8 cellular contexts compared by ENCODE assay signal in genomic region chr14:59870277-59871165, GRCh38. TPM values are rescaled to one million over a fixed set of nuclear protein-coding genes. Genes with fewer than 3 reads are reported as not detected.
DNase-seq lines count a peak whose midpoint lies in the region; ATAC-seq, FAIRE-seq and TF ChIP-seq lines count a peak whose summit lies in the region.

RTN1 (minus strand) TSS chr14:59870776; CDS start chr14:59870630, 146 bp downstream.

- no peak within 1 kb of the TSS for H4K91ac ChIP-seq in IMR-90 (ENCODE audit: insufficient read depth, low read depth, low read length)

- intact Hi-C loops in IMR-90 (cut with micrococcal nuclease): no loop called here
- intact Hi-C loops in K562 (cut with micrococcal nuclease): no loop called here

- no peak within 1 kb of the TSS for H3K4ac ChIP-seq in IMR-90 (ENCODE audit: low read depth, low read length)

- H4K20me1 ChIP-seq in IMR-90 (ENCODE audit: insufficient read depth, low read length) (no peaks in the 10 kb centered on the region), K562 (replicated peaks; ENCODE audit: control insufficient read depth, insufficient read depth, low read length) (no peaks in the 10 kb centered on the region)

- DNase-seq in CD1c-positive myeloid dendritic cell (ENCODE audit: extremely low spot score): peak; percentile 75
- peak; percentile 29 for DNase-seq in IMR-90
- DNase-seq in OCI-M1 (lab: John Stamatoyannopoulos, UW): peak; percentile 73
- peak in 3 of 4 experiments; percentile 5 to 7 (median 6) for DNase-seq in K562 (ENCODE audit: extremely low read depth in 1 of 4, low spot score in 3 of 4)
- DNase-seq in putamen (ENCODE audit: low spot score): peak; percentile 86

- BruUV-seq in IMR-90 (replicated peaks; lab: Mats Ljungman, UMichigan) (no TSS peak), K562 (replicated peaks; lab: Mats Ljungman, UMichigan) (no TSS peak)

- H3K4me2 ChIP-seq in IMR-90 (ENCODE audit: low read depth, low read length) (peak within 1 kb of the TSS; percentile 100), K562 (ENCODE audit: insufficient read depth, low read length) (0 out of 2 replicates have a peak within 1 kb of the TSS, but pooled peaks have one; percentile 18)

- H2BK15ac ChIP-seq in IMR-90 (ENCODE audit: low read depth, low read length): no peak within 1 kb of the TSS

- no peaks in the 10 kb centered on the region for H3K79me1 ChIP-seq in IMR-90 (ENCODE audit: low read depth in 1 of 2, low read length in 2 of 2)

- H3K9me3 ChIP-seq in IMR-90 (ENCODE audit: control insufficient read depth, insufficient read depth, low read length) (no peaks in the 10 kb centered on the region), K562 (replicated peaks; ENCODE audit: control insufficient read depth, insufficient read depth, low read depth, low read length) (no peaks in the 10 kb centered on the region)

- H3K27ac ChIP-seq in IMR-90 (ENCODE audit: insufficient read depth, low read length) (no peak within 1 kb of the TSS), K562 (ENCODE audit: extremely low read depth, low read depth, low read length) (no peak within 1 kb of the TSS)

- H3K9me1 ChIP-seq in IMR-90 (ENCODE audit: insufficient read depth, low read length) (no peaks in the 10 kb centered on the region), K562 (ENCODE audit: control insufficient read depth, insufficient read depth, low read length) (no peaks in the 10 kb centered on the region)

- 1% methylated on average over 35 of the region's 84 CpGs; no CpG with 5 or more reads in 1 of the 2 experiments for WGBS in IMR-90 (ENCODE audit: extremely low coverage in 2 of 2, insufficient read length in 1 of 2), 2 experiments
- under 1% methylated on average over 17 of the region's 84 CpGs for WGBS in K562 (ENCODE audit: insufficient coverage, low coverage, missing lambda C conversion rate)

- no peak for FAIRE-seq in K562 (lab: Jason Lieb, UNC)

- no peak within 1 kb of the TSS for H2BK5ac ChIP-seq in IMR-90 (ENCODE audit: low read depth, low read length, poor library complexity, severe bottlenecking)

- no peaks in the 10 kb centered on the region for H3K79me2 ChIP-seq in K562 (ENCODE audit: control insufficient read depth, insufficient read depth, low read length)

- no peak within 1 kb of the TSS for H2BK120ac ChIP-seq in IMR-90 (ENCODE audit: low read depth, low read length)

- no peak within 1 kb of the TSS for H4K8ac ChIP-seq in IMR-90 (ENCODE audit: low read depth in 2 of 2, low read length in 2 of 2)

- H2AK5ac ChIP-seq in IMR-90 (ENCODE audit: low read depth, low read length): no peak within 1 kb of the TSS

- peak within 1 kb of the TSS; percentile 91 for H2AFZ ChIP-seq in IMR-90 (replicated peaks; ENCODE audit: low read length, poor library complexity)
- no peak within 1 kb of the TSS for H2AFZ ChIP-seq in K562 (ENCODE audit: low read depth, low read length)

- ATAC-seq in GM19395 (IDR thresholded peaks at IDR 0.05; ENCODE audit: unreplicated experiment) (peak; percentile 60), IMR-90 (ENCODE audit: low read depth) (peak; percentile 97), K562 (no peak; the same call in 2 of the 3 replicates), GM18519 (IDR thresholded peaks at IDR 0.05; ENCODE audit: low FRiP score, unreplicated experiment) (no peak)

- dilution Hi-C loops in IMR-90 (cut with HindIII; ENCODE audit: low sequenced_read_pairs, unreplicated experiment): no loop called here

- no peak within 1 kb of the TSS for H2BK20ac ChIP-seq in IMR-90 (ENCODE audit: low read depth, low read length)

- no peak within 1 kb of the TSS for H3K14ac ChIP-seq in IMR-90 (replicated peaks; ENCODE audit: low read depth, low read length)

- POLR2A ChIA-PET in IMR-90 (lab: Charles Lee; ENCODE audit: unreplicated experiment): no interaction called here
- POLR2A ChIA-PET in K562 (lab: Yijun Ruan, JAX): no interaction called here

- H3K4me3 ChIP-seq in IMR-90 (ENCODE audit: insufficient read depth, low read depth, low read length) (peak within 1 kb of the TSS; percentile 69), K562 (no peak within 1 kb of the TSS), iPS-11a (ENCODE audit: low read depth, low read length) (peak within 1 kb of the TSS; percentile 60)

- no peak within 1 kb of the TSS for H3K23ac ChIP-seq in IMR-90 (ENCODE audit: low read depth, low read length)

- peak within 1 kb of the TSS; percentile 73 for H2AK9ac ChIP-seq in IMR-90 (replicated peaks; ENCODE audit: low read depth, low read length, poor library complexity)

- H3K36me3 ChIP-seq in IMR-90 (ENCODE audit: control insufficient read depth, insufficient read depth, low read length) (no peaks in the 10 kb centered on the region), K562 (ENCODE audit: control insufficient read depth, insufficient read depth, low read length) (no peaks in the 10 kb centered on the region)

- TF ChIP-seq POLR2A in IMR-90 (IDR thresholded peaks at IDR 0.05; ENCODE audit: low read depth, low read length): no peak
- TF ChIP-seq POLR2A in K562 (conservative IDR thresholded peaks at IDR 0.05): no peak

- TF ChIP-seq CTCF in IMR-90 (conservative IDR thresholded peaks at IDR 0.05; ENCODE audit: low read depth, low read length) (no peak), K562 (IDR thresholded peaks at IDR 0.05 in 2 of 3, conservative IDR thresholded peaks at IDR 0.05 in 1 of 3; ENCODE audit: insufficient read depth in 2 of 3, low read depth in 1 of 3, low read length in 3 of 3) (no peak)

- no peak within 1 kb of the TSS for H3K56ac ChIP-seq in IMR-90 (ENCODE audit: extremely low read depth, insufficient read depth, low read length)

- TF ChIP-seq RAD21 in IMR-90 (IDR thresholded peaks at IDR 0.05; ENCODE audit: low read length) (no peak), K562 (CRISPR knock-in tag; conservative IDR thresholded peaks at IDR 0.05 in 1 of 2, IDR thresholded peaks at IDR 0.05 in 1 of 2) (no peak)

- TF ChIP-seq EP300 in K562 (IDR thresholded peaks at IDR 0.05; ENCODE audit: low read length): no peak

- H3K27me3 ChIP-seq in IMR-90 (ENCODE audit: control insufficient read depth, insufficient read depth, low read length) (peaks cover 24% of the 10 kb centered on the region), K562 (ENCODE audit: control insufficient read depth in 2 of 2, insufficient read depth in 2 of 2, low read length in 2 of 2) (peaks cover 0 to 8% of the 10 kb centered on the region in 2 experiments; a peak in 2 of 5 replicates)

- H3K18ac ChIP-seq in IMR-90 (ENCODE audit: low read depth, low read length): no peak within 1 kb of the TSS

- no peak within 1 kb of the TSS for H3K9ac ChIP-seq in IMR-90 (ENCODE audit: low read depth, low read length)
- H3K9ac ChIP-seq in K562 (ENCODE audit: insufficient read depth in 1 of 2, low read depth in 2 of 2, low read length in 2 of 2): no peak within 1 kb of the TSS

- in situ Hi-C loops in IMR-90 (cut with MboI; ENCODE audit: low sequenced_read_pairs): no loop called here
- in situ Hi-C loops in K562 (cut with MboI): no loop called here

- H3K4me1 ChIP-seq in IMR-90 (ENCODE audit: control insufficient read depth, insufficient read depth, low read length) (no peaks in the 10 kb centered on the region; the same call in 1 of the 2 replicates), K562 (replicated peaks in 1 of 2; ENCODE audit: control insufficient read depth in 2 of 2, insufficient read depth in 2 of 2, low read length in 2 of 2) (peaks cover 0 to 9% of the 10 kb centered on the region in 2 experiments; a peak in 1 of 5 replicates)

- CTCF ChIA-PET in IMR-90 (lab: Yijun Ruan, JAX) (interaction anchor here (0.6 to 1.1 kb wide), 2 partner anchors 27 to 124 kb away, joined by 4 to 9 read pairs; no protein-coding TSS in a partner anchor), K562 (lab: Yijun Ruan, JAX; ENCODE audit: low intra/inter-chr PET ratio) (no interaction called here)

- no peak within 1 kb of the TSS for H4K5ac ChIP-seq in IMR-90 (ENCODE audit: low read depth, low read length)

TF ChIP-seq in IMR-90, 13 proteins besides CTCF, POLR2A, EP300 and RAD21:
- TF ChIP-seq SMC3 (IDR thresholded peaks at IDR 0.05; ENCODE audit: low read depth, low read length) (no peak), MAZ (IDR thresholded peaks at IDR 0.05; ENCODE audit: borderline replicate concordance, low read depth, low read length) (0 out of 2 replicates have a peak, but pooled peaks have one; percentile 26)

TF ChIP-seq in K562, 482 proteins besides CTCF, POLR2A, EP300 and RAD21 (continues in another document):
- TF ChIP-seq, protein P1, sequence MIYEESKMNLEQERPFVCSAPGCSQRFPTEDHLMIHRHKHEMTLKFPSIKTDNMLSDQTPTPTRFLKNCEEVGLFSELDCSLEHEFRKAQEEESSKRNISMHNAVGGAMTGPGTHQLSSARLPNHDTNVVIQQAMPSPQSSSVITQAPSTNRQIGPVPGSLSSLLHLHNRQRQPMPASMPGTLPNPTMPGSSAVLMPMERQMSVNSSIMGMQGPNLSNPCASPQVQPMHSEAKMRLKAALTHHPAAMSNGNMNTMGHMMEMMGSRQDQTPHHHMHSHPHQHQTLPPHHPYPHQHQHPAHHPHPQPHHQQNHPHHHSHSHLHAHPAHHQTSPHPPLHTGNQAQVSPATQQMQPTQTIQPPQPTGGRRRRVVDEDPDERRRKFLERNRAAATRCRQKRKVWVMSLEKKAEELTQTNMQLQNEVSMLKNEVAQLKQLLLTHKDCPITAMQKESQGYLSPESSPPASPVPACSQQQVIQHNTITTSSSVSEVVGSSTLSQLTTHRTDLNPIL (CRISPR knock-in tag; IDR thresholded peaks at IDR 0.05): no peak
- peak; percentile 52 for TF ChIP-seq RFX1 (IDR thresholded peaks at IDR 0.05)

RNA-seq across cellular contexts. Expression of gene RTN1, which starts in this region (rescaled TPM):
- total RNA-seq in IMR-90 (2012; rRNA removed) (0.18 and 0.28 TPM in 2 replicates), K562 (2014; rRNA removed) (0.09 TPM in 1 of 2 replicates, not detected in the other), K562 (2014; rRNA removed; fragmentation: Illumina TruSeq; extraction: Trizol) (not detected in 2 replicates), K562 (2015; rRNA removed; fragmentation: Illumina TruSeq; extraction: Trizol) (not detected in 2 replicates), K562 (2021) (not detected in 2 replicates)
- polyA plus RNA-seq in IMR-90 (2012; rRNA removed) (0.44 and 0.46 TPM in 2 replicates), K562 (2011; rRNA removed) (not detected in 2 replicates), K562 (2014; fragmentation: Illumina TruSeq; extraction: Trizol) (not detected in 2 replicates), K562 (2014; fragmentation: Nextera tagmentation; extraction: Ambion mirVana) (not detected), K562 (2014; rRNA removed) (0.03 TPM in 1 of 2 replicates, not detected in the other)
- polyA plus RNA-seq in IMR-90 (2012; cell fraction: cytosol; rRNA removed): 0.27 and 0.30 TPM in 2 replicates
- 0.18 and 0.33 TPM in 2 replicates for polyA plus RNA-seq in IMR-90 (2012; cell fraction: nucleus; rRNA removed; ENCODE audit: low replicate concordance)
- not detected in 2 replicates for total RNA-seq in K562 (2011; cell fraction: chromatin; rRNA removed; ENCODE audit: low replicate concordance)
- not detected in 2 replicates for total RNA-seq in K562 (2011; cell fraction: nucleolus; rRNA removed)
- not detected in 2 replicates for total RNA-seq in K562 (2011; cell fraction: nucleoplasm; rRNA removed)
- 0.03 TPM in 1 of 2 replicates, not detected in the other for polyA plus RNA-seq in K562 (2011; cell fraction: cytosol; rRNA removed)
- not detected in 2 replicates for polyA plus RNA-seq in K562 (2011; cell fraction: nucleus; rRNA removed)
- polyA plus RNA-seq in K562 (2012): 0.14 TPM in 1 of 2 replicates, not detected in the other
- polyA minus RNA-seq in K562 (2011; rRNA and poly(A)+ RNA removed): not detected in 2 replicates
- polyA minus RNA-seq in K562 (2011; cell fraction: cytosol; rRNA and poly(A)+ RNA removed): not detected in 2 replicates
- not detected in 2 replicates for polyA minus RNA-seq in K562 (2011; cell fraction: nucleus; rRNA and poly(A)+ RNA removed)

Comparison
In these comparisons a context has a peak if more than half of its experiments do, and no peak if none do; other contexts are left out.
1. Peak in DNase-seq, ATAC-seq, H3K4me3 ChIP-seq and H3K4me2 ChIP-seq in IMR-90; RNA of the gene not detected or under 1 TPM.
2. Peak in DNase-seq and H3K4me2 ChIP-seq in K562; RNA of the gene not detected or under 1 TPM.
3. DNase-seq: peak in every context shown above with its lines; median percentile 86 in putamen; 75 in CD1c-positive myeloid dendritic cell; 73 in OCI-M1; 29 in IMR-90; 6 in K562.